8 cellular contexts compared by ENCODE assay signal in the genomic region with DNA sequence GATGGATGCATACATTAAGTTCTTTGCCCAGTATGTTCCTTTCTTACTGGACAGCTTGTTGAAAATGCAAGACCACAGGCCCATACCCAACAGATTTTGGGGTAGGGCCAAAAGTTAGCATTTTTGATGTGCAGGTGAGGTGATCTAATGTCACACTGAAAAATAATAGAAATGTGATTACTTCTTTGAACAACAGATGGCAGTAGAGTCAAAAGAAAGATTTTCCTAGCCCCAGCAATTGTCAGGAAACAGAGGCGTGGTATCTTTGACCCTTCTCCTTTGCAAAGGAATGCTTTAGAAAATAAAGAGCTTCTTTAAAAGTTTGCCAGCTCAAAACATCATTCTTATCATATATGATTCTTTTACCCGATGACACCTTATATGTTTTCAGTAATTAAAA.
DNase-seq lines count a peak whose midpoint lies in the region; ATAC-seq and TF ChIP-seq lines count a peak whose summit lies in the region.

No MANE protein-coding gene starts in this region.

- no TSS peak for BruUV-seq in PC-9 (replicated peaks; lab: Mats Ljungman, UMichigan)

- H3K27me3 Mint-ChIP-seq in activated CD4-positive, alpha-beta T cell treated with anti-CD3 and anti-CD28 coated beads, Interleukin-2, amount 10 ng/mL, durations not matched to agents 24 days and 14 days = no peaks in the 10 kb centered on the region

- no peaks in the 10 kb centered on the region for H3F3A ChIP-seq in PC-9 (ENCODE audit: insufficient read depth, low read depth)

- peak; percentile 84 for ATAC-seq in GM18907 (IDR thresholded peaks at IDR 0.05; ENCODE audit: unreplicated experiment)
- ATAC-seq in HG03565 (IDR thresholded peaks at IDR 0.05; ENCODE audit: unreplicated experiment) = peak; percentile 70

- H3K4me3 ChIP-seq in BJ (ENCODE audit: low read depth, low read length) (no peak overlapping the region), PC-9 (no peak overlapping the region), fibroblast of mammary gland (ENCODE audit: control insufficient read depth, low read depth, low read length) (no peak overlapping the region), parathyroid adenoma (ENCODE audit: low read depth, low read length) (no peak overlapping the region)

- H3K4me3 Mint-ChIP-seq in activated CD4-positive, alpha-beta T cell treated with anti-CD3 and anti-CD28 coated beads, Interleukin-2, amount 10 ng/mL, durations not matched to agents 24 days and 14 days = no peak overlapping the region

- H3K9ac ChIP-seq in parathyroid adenoma = no peak overlapping the region

- POLR2A ChIA-PET in BJ (lab: Charles Lee) (no interaction called here), PC-9 (lab: Charles Lee; ENCODE audit: unreplicated experiment) (no interaction called here)

- H3K27me3 ChIP-seq in BJ (ENCODE audit: control insufficient read depth, insufficient read depth, low read length) (no peaks in the 10 kb centered on the region), PC-9 (ENCODE audit: insufficient read depth, low read depth) (no peaks in the 10 kb centered on the region), parathyroid adenoma (ENCODE audit: control insufficient read depth, insufficient read depth, low read length) (no peaks in the 10 kb centered on the region)

- H3K9me3 Mint-ChIP-seq in activated CD4-positive, alpha-beta T cell treated with anti-CD3 and anti-CD28 coated beads, Interleukin-2, amount 10 ng/mL, durations not matched to agents 24 days and 14 days = no peaks in the 10 kb centered on the region

- TF ChIP-seq CTCF in BJ (IDR thresholded peaks at IDR 0.05; ENCODE audit: insufficient read depth, low read depth, low read length) = peak; percentile 43
- TF ChIP-seq CTCF in PC-9 (conservative IDR thresholded peaks at IDR 0.05) = peak; percentile 67
- peak; percentile 44 for TF ChIP-seq CTCF in fibroblast of mammary gland (conservative IDR thresholded peaks at IDR 0.05; ENCODE audit: control insufficient read depth, insufficient read depth, low read depth, low read length)
- peak; percentile 41 for TF ChIP-seq CTCF in parathyroid adenoma (IDR thresholded peaks at IDR 0.05)

- H3K9me2 ChIP-seq in PC-9 (ENCODE audit: insufficient read depth) = no peaks in the 10 kb centered on the region

- no peak overlapping the region for H2AFZ ChIP-seq in PC-9
- no peak overlapping the region for H2AFZ ChIP-seq in parathyroid adenoma

- intact Hi-C loops in PC-9 (cut with micrococcal nuclease; ENCODE audit: unreplicated experiment) = loop anchor here (1.0 to 5.0 kb wide), 2 partner anchors 98 to 2001 kb away; no protein-coding TSS in a partner anchor
- intact Hi-C loops in activated CD4-positive, alpha-beta T cell treated with anti-CD3 and anti-CD28 coated beads, Interleukin-2, amount 10 ng/mL, durations not matched to agents 24 days and 14 days (cut with micrococcal nuclease) = loop anchor here (1.0 to 2.0 kb wide), 2 partner anchors 1592 to 1763 kb away; no protein-coding TSS in a partner anchor

- CTCF ChIA-PET in BJ (lab: Yijun Ruan, JAX) (interaction anchor here (0.6 to 1.5 kb wide), 10 partner anchors 8 to 1820 kb away, joined by 3 to 4 read pairs (median 3); no protein-coding TSS in a partner anchor), PC-9 (lab: Charles Lee) (interaction anchor here (0.6 kb wide), 1 partner anchor 41 kb away, joined by 3 read pairs; no protein-coding TSS in a partner anchor)

- H3K79me2 ChIP-seq in PC-9 (ENCODE audit: low read depth) (no peaks in the 10 kb centered on the region), parathyroid adenoma (no peaks in the 10 kb centered on the region)

- H3K36me3 Mint-ChIP-seq in activated CD4-positive, alpha-beta T cell treated with anti-CD3 and anti-CD28 coated beads, Interleukin-2, amount 10 ng/mL, durations not matched to agents 24 days and 14 days (ENCODE audit: low read depth) = no peaks in the 10 kb centered on the region

- H3K27ac ChIP-seq in PC-9 (no peak overlapping the region), parathyroid adenoma (no peak overlapping the region)

- H3K4me1 ChIP-seq in PC-9 (replicated peaks; ENCODE audit: insufficient read depth) (no peaks in the 10 kb centered on the region), parathyroid adenoma (no peaks in the 10 kb centered on the region)

- H3K4me2 ChIP-seq in PC-9 (no peak overlapping the region), parathyroid adenoma (ENCODE audit: low read length) (no peak overlapping the region)

- no peak overlapping the region for H3K27ac Mint-ChIP-seq in activated CD4-positive, alpha-beta T cell treated with anti-CD3 and anti-CD28 coated beads, Interleukin-2, amount 10 ng/mL, durations not matched to agents 24 days and 14 days

- no peaks in the 10 kb centered on the region for H3K36me3 ChIP-seq in BJ (ENCODE audit: control insufficient read depth, insufficient read depth, low read length)
- H3K36me3 ChIP-seq in PC-9 (ENCODE audit: low read depth) = no peaks in the 10 kb centered on the region
- H3K36me3 ChIP-seq in parathyroid adenoma (ENCODE audit: control insufficient read depth, insufficient read depth, low read length) = no peaks in the 10 kb centered on the region

- H3K9me3 ChIP-seq in PC-9 (ENCODE audit: insufficient read depth, low read depth) (no peaks in the 10 kb centered on the region), parathyroid adenoma (ENCODE audit: control insufficient read depth, low read length) (no peaks in the 10 kb centered on the region)

- DNase-seq in BJ (ENCODE audit: low read depth) = no peak
- DNase-seq in PC-9 = no peak
- peak; percentile 37 for DNase-seq in fibroblast of mammary gland (ENCODE audit: low read depth)
- no peak for DNase-seq in activated CD4-positive, alpha-beta T cell treated with anti-CD3 and anti-CD28 coated beads, Interleukin-2, amount 10 ng/mL, durations not matched to agents 24 days and 14 days
- DNase-seq in HK-2 (ENCODE audit: unreplicated experiment) = no peak

- H3K4me1 Mint-ChIP-seq in activated CD4-positive, alpha-beta T cell treated with anti-CD3 and anti-CD28 coated beads, Interleukin-2, amount 10 ng/mL, durations not matched to agents 24 days and 14 days = no peaks in the 10 kb centered on the region

- H4K20me1 ChIP-seq in PC-9 (ENCODE audit: insufficient read depth) = no peaks in the 10 kb centered on the region
